25 cellular contexts compared by ENCODE assay signal in genomic region chr13:20239748-20240147, GRCh38. TPM values are rescaled to one million over a fixed set of nuclear protein-coding genes. Genes with fewer than 3 reads are reported as not detected.
"Had no signal": no experiment of that assay in that cellular context is flagged by ENCODE, and none has a peak within 500 bp of the region (broad histone marks: within the 10 kb centered on the region; RNA-seq: fewer than 3 reads in every experiment).

No MANE protein-coding gene starts in this region.

- DNase-seq: KBM-7, MV-4-11, NCI-H1048, NCI-H1105, NCI-H1417, NCI-H1436 treated with DMSO at 0.1 percent for 48 hours, NCI-H1694, NCI-H187 treated with DMSO at 0.1 percent for 48 hours, NCI-H2029 treated with DMSO at 0.1 percent for 48 hours, NCI-H2171 treated with DMSO at 0.1 percent for 48 hours, NCI-H345, NCI-H446 treated with DMSO at 0.1 percent for 48 hours, NCI-H510A treated with DMSO at 0.1 percent for 48 hours, NCI-H526, NCI-H748 treated with DMSO at 0.1 percent for 48 hours, OCI-M1, PC-9, Peyer's patch, SHP77 treated with DMSO at 0.1 percent for 48 hours, SJCRH30 had no signal

- ATAC-seq: Right ventricle myocardium inferior, SK-N-SH treated with all-trans-retinoic acid at 6 μM for 48 hours had no signal

RNA-seq across cellular contexts. Expression of gene GJB6, which starts 7.6 kb away (rescaled TPM):
- total RNA-seq: LHCN-M2, MCF 10A, PC-9, Peyer's patch, Right ventricle myocardium inferior, RPMI7951, SJCRH30 had no signal

RNA-seq across cellular contexts. Expression of gene GJB2, which starts 47.0 kb away (rescaled TPM):
- total RNA-seq: SJCRH30 had no signal
